In the genomic region with DNA sequence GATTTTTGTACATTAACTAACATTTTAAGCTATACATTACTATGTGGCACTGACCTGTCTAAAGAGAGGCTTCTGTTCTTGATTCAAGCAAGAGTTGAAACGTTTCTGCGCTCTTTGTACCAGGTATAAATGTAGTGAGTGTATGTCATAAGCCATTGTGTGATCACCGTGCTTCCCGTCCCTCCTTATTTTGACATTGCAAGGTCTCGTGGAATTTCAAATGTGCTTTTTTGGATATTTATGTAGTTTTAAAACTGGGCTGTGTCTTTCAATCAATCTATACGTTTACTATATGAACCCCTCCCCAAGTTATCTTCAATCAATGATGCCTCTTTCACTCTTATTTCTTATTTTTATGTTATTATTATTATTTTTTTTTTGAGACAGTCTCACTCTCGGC, we compare ENCODE assay signal across 9 cellular contexts. TPM values are rescaled to one million over a fixed set of nuclear protein-coding genes. Genes with fewer than 3 reads are reported as not detected.
DNase-seq lines count a peak whose midpoint lies in the region; ATAC-seq, FAIRE-seq and TF ChIP-seq lines count a peak whose summit lies in the region.
"Had no signal": no experiment of that assay in that cellular context is flagged by ENCODE, and none has a peak within 500 bp of the region (broad histone marks: within the 10 kb centered on the region; RNA-seq: fewer than 3 reads in every experiment).

A gene with protein sequence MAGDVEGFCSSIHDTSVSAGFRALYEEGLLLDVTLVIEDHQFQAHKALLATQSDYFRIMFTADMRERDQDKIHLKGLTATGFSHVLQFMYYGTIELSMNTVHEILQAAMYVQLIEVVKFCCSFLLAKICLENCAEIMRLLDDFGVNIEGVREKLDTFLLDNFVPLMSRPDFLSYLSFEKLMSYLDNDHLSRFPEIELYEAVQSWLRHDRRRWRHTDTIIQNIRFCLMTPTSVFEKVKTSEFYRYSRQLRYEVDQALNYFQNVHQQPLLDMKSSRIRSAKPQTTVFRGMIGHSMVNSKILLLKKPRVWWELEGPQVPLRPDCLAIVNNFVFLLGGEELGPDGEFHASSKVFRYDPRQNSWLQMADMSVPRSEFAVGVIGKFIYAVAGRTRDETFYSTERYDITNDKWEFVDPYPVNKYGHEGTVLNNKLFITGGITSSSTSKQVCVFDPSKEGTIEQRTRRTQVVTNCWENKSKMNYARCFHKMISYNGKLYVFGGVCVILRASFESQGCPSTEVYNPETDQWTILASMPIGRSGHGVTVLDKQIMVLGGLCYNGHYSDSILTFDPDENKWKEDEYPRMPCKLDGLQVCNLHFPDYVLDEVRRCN (minus strand): TSS at position 101 of the 400 bp plus-strand sequence. CDS start 20,493 bp downstream, outside the sequence.

- H3K27ac ChIP-seq in K562 (ENCODE audit: extremely low read depth, low read depth, low read length) (peak within 1 kb of the TSS; percentile 100), upper lobe of left lung (peak within 1 kb of the TSS; percentile 94 to 97 (median 96))

- peak within 1 kb of the TSS; percentile 94 for H3K27ac Mint-ChIP-seq in activated naive CD4-positive, alpha-beta T cell treated with anti-CD3 and anti-CD28 coated beads, Interleukin-2, amount 10 ng/mL, durations not matched to agents 7 days and 5 days
- peak within 1 kb of the TSS; percentile 90 for H3K27ac Mint-ChIP-seq in memory B cell

- H3K9me3 ChIP-seq in K562 (replicated peaks; ENCODE audit: control insufficient read depth, insufficient read depth, low read depth, low read length) (no peaks in the 10 kb centered on the region), upper lobe of left lung (peaks cover 0 to 4% (median 0%) of the 10 kb centered on the region in 4 donors)

- no peak for TF ChIP-seq CTCF in K562 (IDR thresholded peaks at IDR 0.05 in 2 of 3, conservative IDR thresholded peaks at IDR 0.05 in 1 of 3; ENCODE audit: insufficient read depth in 2 of 3, low read depth in 1 of 3, low read length in 3 of 3)
- no peak for TF ChIP-seq CTCF in upper lobe of left lung (IDR thresholded peaks at IDR 0.05)

- peaks cover 14% of the 10 kb centered on the region for H3K4me1 Mint-ChIP-seq in activated naive CD4-positive, alpha-beta T cell treated with anti-CD3 and anti-CD28 coated beads, Interleukin-2, amount 10 ng/mL, durations not matched to agents 7 days and 5 days
- peaks cover 5% of the 10 kb centered on the region for H3K4me1 Mint-ChIP-seq in memory B cell

- peak within 1 kb of the TSS; percentile 99 for H3K4me2 ChIP-seq in K562 (ENCODE audit: insufficient read depth, low read length)

- peaks cover 36% of the 10 kb centered on the region for H3K79me2 ChIP-seq in K562 (ENCODE audit: control insufficient read depth, insufficient read depth, low read length)

- FAIRE-seq in K562 (lab: Jason Lieb, UNC), result peak; percentile 49
- FAIRE-seq in H54 (lab: Jason Lieb, UNC), result no peak

- BruUV-seq in K562 (replicated peaks; lab: Mats Ljungman, UMichigan), result no TSS peak

- WGBS in K562 (ENCODE audit: insufficient coverage, low coverage, missing lambda C conversion rate), result 75% methylated on average over 7 of the region's 7 CpGs
- WGBS in upper lobe of left lung, 2 donors, result 81 to 89% methylated on average over 7 of the region's 7 CpGs

- H3K9me1 ChIP-seq in K562 (ENCODE audit: control insufficient read depth, insufficient read depth, low read length), result no peaks in the 10 kb centered on the region

- POLR2A ChIA-PET in K562 (lab: Yijun Ruan, JAX), result interaction anchor here (1.0 to 3.2 kb wide), 3 partner anchors 12 to 119 kb away, joined by 3 to 17 read pairs (median 3); a partner anchor contains a TSS

- H3K27me3 ChIP-seq in K562 (ENCODE audit: control insufficient read depth in 2 of 2, insufficient read depth in 2 of 2, low read length in 2 of 2) (no peaks in the 10 kb centered on the region), upper lobe of left lung (no peaks in the 10 kb centered on the region)

- in situ Hi-C loops in K562 (cut with MboI), result no loop called here

- H3K4me1 ChIP-seq in K562 (replicated peaks in 1 of 2; ENCODE audit: control insufficient read depth in 2 of 2, insufficient read depth in 2 of 2, low read length in 2 of 2) (peaks cover 9 to 15% of the 10 kb centered on the region in 2 experiments), upper lobe of left lung (peaks cover 0 to 4% (median 0%) of the 10 kb centered on the region in 4 donors)

- TF ChIP-seq EP300 in K562 (IDR thresholded peaks at IDR 0.05; ENCODE audit: low read length) (no peak), upper lobe of left lung (IDR thresholded peaks at IDR 0.05) (no peak)

- H3K27me3 Mint-ChIP-seq in activated naive CD4-positive, alpha-beta T cell treated with anti-CD3 and anti-CD28 coated beads, Interleukin-2, amount 10 ng/mL, durations not matched to agents 7 days and 5 days, result peaks cover 5% of the 10 kb centered on the region
- no peaks in the 10 kb centered on the region for H3K27me3 Mint-ChIP-seq in memory B cell

- peak within 1 kb of the TSS; percentile 87 for H2AFZ ChIP-seq in K562 (ENCODE audit: low read depth, low read length)

- TF ChIP-seq POLR2A in K562 (conservative IDR thresholded peaks at IDR 0.05) (no peak), upper lobe of left lung (IDR thresholded peaks at IDR 0.05) (no peak), H54 (IDR thresholded peaks at IDR 0.05; ENCODE audit: low read depth, low read length) (no peak)

- H3K4me3 ChIP-seq in K562 (peak within 1 kb of the TSS; percentile 99), upper lobe of left lung (peak within 1 kb of the TSS in 3 of 4 donors; percentile 55 to 71 (median 68))

- TF ChIP-seq RAD21 in K562 (CRISPR knock-in tag; conservative IDR thresholded peaks at IDR 0.05 in 1 of 2, IDR thresholded peaks at IDR 0.05 in 1 of 2), result no peak

- 0 out of 2 replicates have a peak, but pooled peaks cover 3% of the 10 kb centered on the region for H4K20me1 ChIP-seq in K562 (replicated peaks; ENCODE audit: control insufficient read depth, insufficient read depth, low read length)

- peaks cover 4% of the 10 kb centered on the region for H3K36me3 Mint-ChIP-seq in activated naive CD4-positive, alpha-beta T cell treated with anti-CD3 and anti-CD28 coated beads, Interleukin-2, amount 10 ng/mL, durations not matched to agents 7 days and 5 days
- no peaks in the 10 kb centered on the region for H3K36me3 Mint-ChIP-seq in memory B cell

- DNase-seq in activated naive CD4-positive, alpha-beta T cell treated with anti-CD3 and anti-CD28 coated beads, Interleukin-2, amount 10 ng/mL, durations not matched to agents 7 days and 5 days, result no peak
- no peak for DNase-seq in activated naive CD4-positive, alpha-beta T cell (lab: John Stamatoyannopoulos, UW)
- DNase-seq in K562 (ENCODE audit: extremely low read depth in 1 of 4, low spot score in 3 of 4) (no peak), memory B cell (ENCODE audit: low spot score in 2 of 2) (no peak), upper lobe of left lung (no peak), cortex of kidney (lab: John Stamatoyannopoulos, UW) (no peak), H54 (ENCODE audit: insufficient read length, low spot score) (no peak)
- DNase-seq in activated CD4-positive, alpha-beta T cell treated with anti-CD3 and anti-CD28 coated beads for 48 hours, result no peak
- DNase-seq: NCI-H2107 had no signal

- H3K4me3 Mint-ChIP-seq in activated naive CD4-positive, alpha-beta T cell treated with anti-CD3 and anti-CD28 coated beads, Interleukin-2, amount 10 ng/mL, durations not matched to agents 7 days and 5 days, result peak within 1 kb of the TSS; percentile 77
- H3K4me3 Mint-ChIP-seq in memory B cell, result peak within 1 kb of the TSS; percentile 81

- no peak for ATAC-seq in K562
- no peak for ATAC-seq in memory B cell (ENCODE audit: low read depth)
- ATAC-seq in upper lobe of left lung (ENCODE audit: low FRiP score in 2 of 2), result no peak

- H3K9me3 Mint-ChIP-seq in activated naive CD4-positive, alpha-beta T cell treated with anti-CD3 and anti-CD28 coated beads, Interleukin-2, amount 10 ng/mL, durations not matched to agents 7 days and 5 days, result no peaks in the 10 kb centered on the region
- H3K9me3 Mint-ChIP-seq in memory B cell, result no peaks in the 10 kb centered on the region

- peak within 1 kb of the TSS; percentile 96 to 99; a peak in 3 of 4 replicates for H3K9ac ChIP-seq in K562 (ENCODE audit: insufficient read depth in 1 of 2, low read depth in 2 of 2, low read length in 2 of 2)

- H3K36me3 ChIP-seq in K562 (ENCODE audit: control insufficient read depth, insufficient read depth, low read length), result peaks cover 6% of the 10 kb centered on the region; the same call in 1 of the 3 replicates
- H3K36me3 ChIP-seq in upper lobe of left lung, result no peaks in the 10 kb centered on the region

- intact Hi-C loops in K562 (cut with micrococcal nuclease), result no loop called here

- CTCF ChIA-PET in activated naive CD4-positive, alpha-beta T cell treated with anti-CD3 and anti-CD28 coated beads, Interleukin-2, amount 10 ng/mL, durations not matched to agents 7 days and 5 days (lab: Charles Lee), result interaction anchor here (2.3 kb wide), 1 partner anchor 27 kb away, joined by 10 read pairs; a partner anchor contains a TSS
- CTCF ChIA-PET in K562 (lab: Yijun Ruan, JAX; ENCODE audit: low intra/inter-chr PET ratio), result no interaction called here

TF ChIP-seq in K562, 482 proteins besides CTCF, POLR2A, EP300 and RAD21:
- TF ChIP-seq C11orf30 (IDR thresholded peaks at IDR 0.05; ENCODE audit: low read depth) (peak; percentile 50; the same call in 1 of the 2 replicates), PURB (CRISPR knock-in tag; IDR thresholded peaks at IDR 0.05; ENCODE audit: low read depth) (no peak)

RNA-seq across cellular contexts. Expression of the gene that starts here (rescaled TPM):
- 15.2 and 27.2 TPM in 2 replicates for total RNA-seq in K562 (2011; cell fraction: chromatin; rRNA removed; ENCODE audit: low replicate concordance)
- total RNA-seq in K562 (2011; cell fraction: nucleolus; rRNA removed), result 8.3 and 9.1 TPM in 2 replicates
- 13.7 and 21.4 TPM in 2 replicates for total RNA-seq in K562 (2011; cell fraction: nucleoplasm; rRNA removed)
- 6.4 and 6.7 TPM in 2 replicates for total RNA-seq in K562 (2014; rRNA removed)
- 12.4 and 14.6 TPM in 2 replicates for total RNA-seq in K562 (2014; rRNA removed; fragmentation: Illumina TruSeq; extraction: Trizol)
- total RNA-seq in K562 (2015; rRNA removed; fragmentation: Illumina TruSeq; extraction: Trizol), result 10.1 and 10.9 TPM in 2 replicates
- 10.3 and 10.7 TPM in 2 replicates for total RNA-seq in K562 (2021)
- polyA plus RNA-seq in K562 (2011; rRNA removed), result 11.4 and 11.8 TPM in 2 replicates
- 2.4 and 6.5 TPM in 2 replicates for polyA plus RNA-seq in K562 (2011; cell fraction: cytosol; rRNA removed)
- polyA plus RNA-seq in K562 (2011; cell fraction: nucleus; rRNA removed), result 6.7 and 9.2 TPM in 2 replicates
- polyA plus RNA-seq in K562 (2012), result 5.4 and 5.5 TPM in 2 replicates
- polyA plus RNA-seq in K562 (2014; fragmentation: Illumina TruSeq; extraction: Trizol), result 6.5 and 7.6 TPM in 2 replicates
- 1 to 10 TPM; 3.0 to 3.2 TPM for polyA plus RNA-seq in K562 (2014; fragmentation: Nextera tagmentation; extraction: Ambion mirVana)
- polyA plus RNA-seq in K562 (2014; rRNA removed), result 6.7 and 7.3 TPM in 2 replicates
- 27.3 and 27.8 TPM in 2 replicates for polyA minus RNA-seq in K562 (2011; rRNA and poly(A)+ RNA removed)
- polyA minus RNA-seq in K562 (2011; cell fraction: cytosol; rRNA and poly(A)+ RNA removed), result 6.6 and 10.5 TPM in 2 replicates
- 6.6 and 10.9 TPM in 2 replicates for polyA minus RNA-seq in K562 (2011; cell fraction: nucleus; rRNA and poly(A)+ RNA removed)
- 10 to 100 TPM in 1 of 6 donors, 1 to 10 TPM in 5; 3.4 to 13.5 (median 5.7) TPM for total RNA-seq in upper lobe of left lung
